34 cellular contexts compared by ENCODE assay signal in the genomic region with DNA sequence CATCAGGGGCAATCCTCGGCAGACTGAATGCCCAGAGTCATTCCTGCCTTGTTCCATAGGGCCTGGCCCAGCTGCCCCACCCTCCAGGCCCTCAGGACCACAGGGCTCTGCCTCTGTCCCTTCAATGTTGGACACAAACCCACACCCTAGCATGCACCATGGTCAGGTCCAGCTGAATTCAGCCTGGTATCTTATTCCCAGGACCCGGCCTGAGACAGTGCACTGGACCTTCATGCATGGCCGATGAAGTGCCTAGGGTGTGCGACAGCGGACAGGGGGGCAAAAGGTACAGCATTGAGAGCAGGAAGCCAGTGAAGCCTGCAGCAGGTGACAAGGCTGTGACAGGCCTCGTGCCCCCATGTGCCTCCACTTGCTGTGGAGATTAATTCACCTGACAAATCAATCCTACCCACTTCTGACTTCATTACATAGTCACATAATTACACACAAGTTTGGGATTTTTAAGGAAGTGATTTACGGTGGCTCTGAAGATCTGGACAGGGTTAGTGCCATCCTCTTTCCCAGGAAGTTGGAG.
"Had no signal": no experiment of that assay in that cellular context is flagged by ENCODE, and none has a peak within 500 bp of the region (broad histone marks: within the 10 kb centered on the region; RNA-seq: fewer than 3 reads in every experiment).

No MANE protein-coding gene starts in this region.

- H3K27ac Mint-ChIP-seq: activated B cell treated with CpG ODN at 0.5 μM for 24 hours; activated CD4-positive, alpha-beta memory T cell treated with anti-CD3 and anti-CD28 coated beads for 36 hours; activated naive CD4-positive, alpha-beta T cell treated with anti-CD3 and anti-CD28 coated beads, Interleukin-2, amount 10 ng/mL, durations not matched to agents 7 days and 5 days; activated naive CD8-positive, alpha-beta T cell; activated naive CD8-positive, alpha-beta T cell treated with anti-CD3 and anti-CD28 coated beads, Interleukin-2, amount 50 U/mL, for 24 hours; activated T-cell treated with anti-CD3 and anti-CD28 coated beads, Interleukin-2, amount 50 U/mL, for 24 hours; activated T-helper 2 cell treated with anti-CD3 and anti-CD28 coated beads, Interferon-gamma antibody, Interleukin-2, Interleukin-4, amounts not matched to agents 10 μg/mL and 5 μg/mL and 100 μg/mL, durations not matched to agents 14 hours and 24 hours and 36 hours; brain; T-cell; T-helper 17 cell had no signal

- DNase-seq: activated B cell treated with CpG ODN at 0.5 μM for 24 hours; activated CD4-positive, alpha-beta memory T cell treated with anti-CD3 and anti-CD28 coated beads for 36 hours; activated CD4-positive, alpha-beta T cell treated with anti-CD3 and anti-CD28 coated beads for 4 hours; activated CD4-positive, alpha-beta T cell treated with anti-CD3 and anti-CD28 coated beads, Interleukin-2, amount 50 U/mL, for 1 hour; activated CD4-positive, CD25-positive, alpha-beta regulatory T cell treated with anti-CD3 and anti-CD28 coated beads, Interleukin-2, amount 50 U/mL, for 72 hours; activated CD8-positive, alpha-beta memory T cell treated with anti-CD3 and anti-CD28 coated beads for 24 hours; activated naive CD4-positive, alpha-beta T cell treated with anti-CD3 and anti-CD28 coated beads, Interleukin-2, amount 10 ng/mL, durations not matched to agents 7 days and 5 days; activated naive CD8-positive, alpha-beta T cell treated with anti-CD3 and anti-CD28 coated beads, Interleukin-2, amount 50 U/mL, for 24 hours; activated T-cell treated with anti-CD3 and anti-CD28 coated beads, Interleukin-2, amount 50 U/mL, for 24 hours; Kasumi-1; KG1; MG63; NCI-H1048; NCI-H1105 treated with DMSO at 0.1 percent for 48 hours; NCI-H1436; NCI-H1694 treated with DMSO at 0.1 percent for 48 hours; NCI-H2029 treated with DMSO at 0.1 percent for 48 hours; NCI-H2107; NCI-H2171; NCI-H510A; NCI-H526; NCI-H748 treated with DMSO at 0.1 percent for 48 hours; NK-92 treated with Interleukin-12 subunit alpha and Interleukin-12 subunit beta, amount 100 ng/mL, for 24 hours; PC-3; Peyer's patch; RPMI8226; SHP77 treated with DMSO at 0.1 percent for 48 hours; T-cell; T-helper 17 cell had no signal

- H3K4me1 Mint-ChIP-seq: activated B cell treated with CpG ODN at 0.5 μM for 24 hours; activated naive CD4-positive, alpha-beta T cell treated with anti-CD3 and anti-CD28 coated beads, Interleukin-2, amount 10 ng/mL, durations not matched to agents 7 days and 5 days; activated naive CD8-positive, alpha-beta T cell treated with anti-CD3 and anti-CD28 coated beads, Interleukin-2, amount 50 U/mL, for 24 hours; brain; T-cell; T-helper 17 cell had no signal

- H3K36me3 Mint-ChIP-seq: activated CD4-positive, alpha-beta memory T cell treated with anti-CD3 and anti-CD28 coated beads for 36 hours; activated naive CD4-positive, alpha-beta T cell treated with anti-CD3 and anti-CD28 coated beads, Interleukin-2, amount 10 ng/mL, durations not matched to agents 7 days and 5 days; activated naive CD8-positive, alpha-beta T cell; brain; T-cell had no signal

- H3K9me3 Mint-ChIP-seq: activated B cell treated with CpG ODN at 0.5 μM for 24 hours; activated CD4-positive, alpha-beta memory T cell treated with anti-CD3 and anti-CD28 coated beads for 36 hours; activated naive CD4-positive, alpha-beta T cell treated with anti-CD3 and anti-CD28 coated beads, Interleukin-2, amount 10 ng/mL, durations not matched to agents 7 days and 5 days; activated naive CD8-positive, alpha-beta T cell treated with anti-CD3 and anti-CD28 coated beads, Interleukin-2, amount 50 U/mL, for 24 hours; activated T-cell treated with anti-CD3 and anti-CD28 coated beads, Interleukin-2, amount 50 U/mL, for 24 hours; activated T-helper 2 cell treated with anti-CD3 and anti-CD28 coated beads, Interferon-gamma antibody, Interleukin-2, Interleukin-4, amounts not matched to agents 10 μg/mL and 5 μg/mL and 100 μg/mL, durations not matched to agents 14 hours and 24 hours and 36 hours; T-cell had no signal

- H3K36me3 ChIP-seq: MG63, Peyer's patch had no signal

- H3K9me3 ChIP-seq: MG63, Peyer's patch had no signal

- H3K27ac ChIP-seq: Peyer's patch, VCaP had no signal

- ATAC-seq: activated naive CD8-positive, alpha-beta T cell treated with anti-CD3 and anti-CD28 coated beads, Interleukin-2, amount 50 U/mL, for 24 hours; PC-3; SK-N-SH treated with all-trans-retinoic acid at 6 μM for 48 hours; T-helper 17 cell had no signal

- H3K4me3 Mint-ChIP-seq: activated B cell treated with CpG ODN at 0.5 μM for 24 hours; activated CD4-positive, alpha-beta memory T cell treated with anti-CD3 and anti-CD28 coated beads for 36 hours; activated naive CD4-positive, alpha-beta T cell treated with anti-CD3 and anti-CD28 coated beads, Interleukin-2, amount 10 ng/mL, durations not matched to agents 7 days and 5 days; activated naive CD8-positive, alpha-beta T cell; activated naive CD8-positive, alpha-beta T cell treated with anti-CD3 and anti-CD28 coated beads, Interleukin-2, amount 50 U/mL, for 24 hours; activated T-cell treated with anti-CD3 and anti-CD28 coated beads, Interleukin-2, amount 50 U/mL, for 24 hours; brain; T-cell; T-helper 17 cell had no signal

- H3K27me3 Mint-ChIP-seq: activated CD4-positive, alpha-beta memory T cell treated with anti-CD3 and anti-CD28 coated beads for 36 hours; activated naive CD8-positive, alpha-beta T cell; activated naive CD8-positive, alpha-beta T cell treated with anti-CD3 and anti-CD28 coated beads, Interleukin-2, amount 50 U/mL, for 24 hours; activated T-cell treated with anti-CD3 and anti-CD28 coated beads, Interleukin-2, amount 50 U/mL, for 24 hours; T-cell had no signal

- H3K4me3 ChIP-seq: MG63, Peyer's patch had no signal

- H3K4me1 ChIP-seq: Peyer's patch had no signal
